1 cellular context compared by ENCODE assay signal in genomic region chr7:143362126-143362961, GRCh38.
TF ChIP-seq lines count a peak whose summit lies in the region.

Gene FAM131B (minus strand): TSS chr7:143362713. CDS start chr7:143362603, 110 bp downstream.

TF ChIP-seq in WTC11, 78 proteins besides CTCF, POLR2A, EP300 and RAD21:
- TF ChIP-seq AFF4 (CRISPR knock-in tag; IDR thresholded peaks at IDR 0.05; ENCODE audit: borderline replicate concordance) (no peak), HMGXB4 (CRISPR knock-in tag; IDR thresholded peaks at IDR 0.05) (peak; percentile 58), NFE2L1 (CRISPR knock-in tag; IDR thresholded peaks at IDR 0.05) (no peak), NFATC4 (CRISPR knock-in tag; IDR thresholded peaks at IDR 0.05) (no peak), NFYB (CRISPR knock-in tag; conservative IDR thresholded peaks at IDR 0.05; ENCODE audit: low read depth) (0 out of 2 replicates have a peak, but pooled peaks have one; percentile 4), ZNF671 (CRISPR knock-in tag; IDR thresholded peaks at IDR 0.05) (no peak), TEAD4 (CRISPR knock-in tag; IDR thresholded peaks at IDR 0.05) (no peak), MLX (CRISPR knock-in tag; IDR thresholded peaks at IDR 0.05) (no peak)
